ENCODE assay signal across 23 cellular contexts in genomic region chr6:41892921-41893564, GRCh38. TPM values are rescaled to one million over a fixed set of nuclear protein-coding genes. Genes with fewer than 3 reads are reported as not detected.
A peak's percentile ranks its signal among the peaks of the same experiment; 100 is the strongest.
DNase-seq lines count a peak whose midpoint lies in the region; ATAC-seq and TF ChIP-seq lines count a peak whose summit lies in the region.
"Had no signal": no experiment of that assay in that cellular context is flagged by ENCODE, and none has a peak within 500 bp of the region (broad histone marks: within the 10 kb centered on the region; RNA-seq: fewer than 3 reads in every experiment).

No MANE protein-coding gene starts in this region.

- 0 out of 2 replicates have a peak overlapping the region, but pooled peaks have one; percentile 99 for H3K4me2 ChIP-seq in PC-3 (ENCODE audit: low read length)

- BruUV-seq in PC-3 (replicated peaks; lab: Mats Ljungman, UMichigan): no TSS peak

- CTCF ChIA-PET in PC-3 (lab: Charles Lee): interaction anchor here (0.8 kb wide), 1 partner anchor 28 kb away, joined by 3 read pairs; the partner anchor contains the start of genes BYSL and MED20

- no peak for ATAC-seq in PC-3
- ATAC-seq: activated CD8-positive, alpha-beta T cell treated with anti-CD3 and anti-CD28 coated beads for 36 hours; heart left ventricle; T-helper 17 cell had no signal

- H3K27me3 Mint-ChIP-seq in HFFc6 (ENCODE audit: insufficient read depth): 0 out of 2 replicates have a peak, but pooled peaks cover 2% of the 10 kb centered on the region
- H3K27me3 Mint-ChIP-seq: activated CD8-positive, alpha-beta T cell treated with anti-CD3 and anti-CD28 coated beads for 36 hours; T-helper 17 cell had no signal

- no peaks in the 10 kb centered on the region for H4K20me1 ChIP-seq in PC-3 (ENCODE audit: low read length)

- no peaks in the 10 kb centered on the region for H3K36me3 Mint-ChIP-seq in HFFc6 (ENCODE audit: low read depth)

- H3K9ac ChIP-seq in PC-3 (ENCODE audit: low read length) (no peak overlapping the region), iPS-18a (ENCODE audit: low read length) (peak overlapping the region; percentile 95)

- H3F3A ChIP-seq in PC-3 (ENCODE audit: low read length, unreplicated experiment): no peaks in the 10 kb centered on the region

- DNase-seq in NCI-H82 (lab: John Stamatoyannopoulos, UW) (peak; percentile 38), NCI-H82 treated with DMSO at 0.1 percent for 48 hours (lab: John Stamatoyannopoulos, UW; ENCODE audit: unreplicated experiment) (no peak), PC-3 (no peak), superior temporal gyrus (ENCODE audit: extremely low spot score) (no peak), esophagus muscularis mucosa (ENCODE audit: extremely low spot score) (no peak), HFFc6 (no peak), NCI-H524 treated with DMSO at 0.1 percent for 48 hours (lab: John Stamatoyannopoulos, UW) (no peak)
- DNase-seq: activated CD8-positive, alpha-beta T cell treated with anti-CD3 and anti-CD28 coated beads for 36 hours; activated T-cell treated with anti-CD3 and anti-CD28 coated beads, Interleukin-2, amount 50 U/mL, for 1 hour; amniotic stem cell; BE2C; cortex of kidney; heart left ventricle; KG1; NCI-H1092 treated with DMSO at 0.1 percent for 48 hours; NCI-H510A treated with DMSO at 0.1 percent for 48 hours; nucleus accumbens; SIG-M5; stimulated activated CD4-positive, alpha-beta T cell treated with anti-CD3 and anti-CD28 coated beads, Interleukin-12 subunit alpha, Interleukin-12 subunit beta, amount 100 ng/mL, for 4 hours; T-helper 17 cell had no signal

- TF ChIP-seq POLR2A in esophagus muscularis mucosa (IDR thresholded peaks at IDR 0.05; ENCODE audit: low read depth): no peak

- H3K4me1 Mint-ChIP-seq in HFFc6 (ENCODE audit: low read depth): peaks cover 11% of the 10 kb centered on the region

- 72% methylated on average over 4 of the region's 4 CpGs for WGBS in esophagus muscularis mucosa

- H3K4me1 ChIP-seq in PC-3 (ENCODE audit: insufficient read depth, low read length): peaks cover 16% of the 10 kb centered on the region
- peaks cover 22% of the 10 kb centered on the region for H3K4me1 ChIP-seq in iPS-18a (ENCODE audit: control insufficient read depth, low read depth, low read length)
- H3K4me1 ChIP-seq in esophagus muscularis mucosa: peaks cover 18 to 27% (median 24%) of the 10 kb centered on the region in 4 donors
- H3K4me1 ChIP-seq: BE2C had no signal

- no peak overlapping the region for H3K4me3 Mint-ChIP-seq in HFFc6
- H3K4me3 Mint-ChIP-seq: activated CD8-positive, alpha-beta T cell treated with anti-CD3 and anti-CD28 coated beads for 36 hours; T-helper 17 cell had no signal

- intact Hi-C loops in PC-3 (cut with micrococcal nuclease) (no loop called here), esophagus muscularis mucosa (cut with DNase I) (no loop called here)

- H3K27me3 ChIP-seq in PC-3 (ENCODE audit: low read length) (no peaks in the 10 kb centered on the region), iPS-18a (ENCODE audit: control insufficient read depth, insufficient read depth, low read length) (no peaks in the 10 kb centered on the region), esophagus muscularis mucosa (no peaks in the 10 kb centered on the region)
- H3K27me3 ChIP-seq: BE2C, heart left ventricle, right atrium auricular region had no signal

- H3K27ac ChIP-seq in PC-3 (ENCODE audit: low read length): no peak overlapping the region
- H3K27ac ChIP-seq in iPS-18a (ENCODE audit: low read length): no peak overlapping the region
- H3K27ac ChIP-seq in esophagus muscularis mucosa (replicated peaks in 1 of 4): no peak overlapping the region
- H3K27ac ChIP-seq: heart left ventricle, right atrium auricular region had no signal

- no peak overlapping the region for H2AFZ ChIP-seq in PC-3 (ENCODE audit: low read length)

- no peak overlapping the region for H3K27ac Mint-ChIP-seq in HFFc6
- H3K27ac Mint-ChIP-seq: activated CD8-positive, alpha-beta T cell treated with anti-CD3 and anti-CD28 coated beads for 36 hours; T-helper 17 cell had no signal

- POLR2A ChIA-PET in PC-3 (lab: Charles Lee; ENCODE audit: unreplicated experiment): no interaction called here

- TF ChIP-seq CTCF in PC-3 (conservative IDR thresholded peaks at IDR 0.05; ENCODE audit: low read depth, low read length) (no peak), esophagus muscularis mucosa (IDR thresholded peaks at IDR 0.05) (no peak), HFFc6 (IDR thresholded peaks at IDR 0.05) (no peak)

- peaks cover 8% of the 10 kb centered on the region; the same call in 1 of the 2 replicates for H3K79me2 ChIP-seq in PC-3 (ENCODE audit: low read length)

- H3K9me2 ChIP-seq in PC-3 (replicated peaks; ENCODE audit: low read length): no peaks in the 10 kb centered on the region

- no peaks in the 10 kb centered on the region for H3K9me3 Mint-ChIP-seq in HFFc6
- H3K9me3 Mint-ChIP-seq: activated CD8-positive, alpha-beta T cell treated with anti-CD3 and anti-CD28 coated beads for 36 hours had no signal

- H3K4me3 ChIP-seq in PC-3 (ENCODE audit: low read length) (no peak overlapping the region), iPS-18a (ENCODE audit: low read length) (peak overlapping the region; percentile 92), esophagus muscularis mucosa (no peak overlapping the region)
- H3K4me3 ChIP-seq: heart left ventricle, lung, right atrium auricular region had no signal

- H3K36me3 ChIP-seq in PC-3 (ENCODE audit: low read depth, low read length): no peaks in the 10 kb centered on the region
- H3K36me3 ChIP-seq in iPS-18a (ENCODE audit: control insufficient read depth, low read depth, low read length): no peaks in the 10 kb centered on the region
- H3K36me3 ChIP-seq in esophagus muscularis mucosa: no peaks in the 10 kb centered on the region
- H3K36me3 ChIP-seq: BE2C, heart left ventricle, right atrium auricular region had no signal

- H3K9me3 ChIP-seq in PC-3 (ENCODE audit: low read length): no peaks in the 10 kb centered on the region
- no peaks in the 10 kb centered on the region for H3K9me3 ChIP-seq in iPS-18a (ENCODE audit: control insufficient read depth, low read depth, low read length)
- H3K9me3 ChIP-seq in esophagus muscularis mucosa: no peaks in the 10 kb centered on the region
- H3K9me3 ChIP-seq: BE2C, heart left ventricle, right atrium auricular region had no signal

- no peak for TF ChIP-seq EP300 in esophagus muscularis mucosa (IDR thresholded peaks at IDR 0.05)

RNA-seq across cellular contexts. Expression of gene USP49, which starts 2.1 kb away (rescaled TPM):
- total RNA-seq in PC-3 (2014; rRNA removed) (2.3 and 5.7 TPM in 2 replicates), esophagus muscularis mucosa (1 to 10 TPM; 1.3 to 2.5 (median 2.3) TPM)
- 1 to 10 TPM; 1.7 to 2.3 (median 2.0) TPM for total RNA-seq in HFFc6 (2021; fragmentation: NEBNext Ultra II Directional; extraction: Animal tissue kit (Norgen Biotek cat#: 25700))

RNA-seq across cellular contexts. Expression of gene MED20, which starts 27.9 kb away (rescaled TPM):
- total RNA-seq in PC-3 (2014; rRNA removed): 27.5 and 28.5 TPM in 2 replicates
- 10 to 100 TPM in 3 of 4 donors, 1 to 10 TPM in 1; 9.6 to 14.9 (median 14.2) TPM for total RNA-seq in esophagus muscularis mucosa
- total RNA-seq in HFFc6 (2021; fragmentation: NEBNext Ultra II Directional; extraction: Animal tissue kit (Norgen Biotek cat#: 25700)): 10 to 100 TPM; 22.8 to 28.4 (median 26.0) TPM

RNA-seq across cellular contexts. Expression of gene BYSL, which starts 28.3 kb away (rescaled TPM):
- 46.5 and 84.1 TPM in 2 replicates for total RNA-seq in PC-3 (2014; rRNA removed)
- 10 to 100 TPM in 2 of 4 donors, 1 to 10 TPM in 2; 5.8 to 11.6 (median 9.2) TPM for total RNA-seq in esophagus muscularis mucosa
- total RNA-seq in HFFc6 (2021; fragmentation: NEBNext Ultra II Directional; extraction: Animal tissue kit (Norgen Biotek cat#: 25700)): 10 to 100 TPM; 32.3 to 44.3 (median 33.5) TPM

RNA-seq across cellular contexts. Expression of gene CCND3, which starts 48.6 kb away (rescaled TPM):
- total RNA-seq in PC-3 (2014; rRNA removed): 44.7 and 49.9 TPM in 2 replicates
- 100 to 1,000 TPM; 110 to 167 (median 133) TPM for total RNA-seq in esophagus muscularis mucosa
- 10 to 100 TPM; 72.4 to 92.5 (median 82.7) TPM for total RNA-seq in HFFc6 (2021; fragmentation: NEBNext Ultra II Directional; extraction: Animal tissue kit (Norgen Biotek cat#: 25700))
